In genomic region chr15:29613951-29614382, GRCh38 we compare ENCODE assay signal across 1 cellular context.
TF ChIP-seq lines count a peak whose summit lies in the region.

No MANE protein-coding gene starts in this region.

TF ChIP-seq in H1, 55 proteins besides CTCF, POLR2A, EP300 and RAD21 (continued from another document):
- TF ChIP-seq, protein P1, sequence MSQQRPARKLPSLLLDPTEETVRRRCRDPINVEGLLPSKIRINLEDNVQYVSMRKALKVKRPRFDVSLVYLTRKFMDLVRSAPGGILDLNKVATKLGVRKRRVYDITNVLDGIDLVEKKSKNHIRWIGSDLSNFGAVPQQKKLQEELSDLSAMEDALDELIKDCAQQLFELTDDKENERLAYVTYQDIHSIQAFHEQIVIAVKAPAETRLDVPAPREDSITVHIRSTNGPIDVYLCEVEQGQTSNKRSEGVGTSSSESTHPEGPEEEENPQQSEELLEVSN (IDR thresholded peaks at IDR 0.05): 0 out of 2 replicates have a peak, but pooled peaks have one; percentile 11
- TF ChIP-seq YY1 (IDR thresholded peaks at IDR 0.05; ENCODE audit: low read depth, low read length) (peak; percentile 77), HDAC6 (IDR thresholded peaks at IDR 0.05; ENCODE audit: low read depth, low read length) (no peak), TCF12 (IDR thresholded peaks at IDR 0.05; ENCODE audit: low read depth, low read length) (no peak)
